In genomic region chr7:148026713-148027112, GRCh38 we compare ENCODE assay signal across 24 cellular contexts.
"Had no signal": no experiment of that assay in that cellular context is flagged by ENCODE, and none has a peak within 500 bp of the region (broad histone marks: within the 10 kb centered on the region; RNA-seq: fewer than 3 reads in every experiment).

No MANE protein-coding gene starts in this region.

- H3K27ac Mint-ChIP-seq: T-cell had no signal

- H3K9me3 ChIP-seq: MG63, SK-N-SH had no signal

- H3K36me3 ChIP-seq: MG63 had no signal

- H3K27me3 Mint-ChIP-seq: T-cell had no signal

- H3K9ac ChIP-seq: SK-N-SH had no signal

- DNase-seq: Karpas-422; KBM-7; MG63; NCI-H1092; NCI-H1105 treated with DMSO at 0.1 percent for 48 hours; NCI-H1417 treated with DMSO at 0.1 percent for 48 hours; NCI-H146; NCI-H1694 treated with DMSO at 0.1 percent for 48 hours; NCI-H1930; NCI-H2081; NCI-H2107; NCI-H2227 treated with DMSO at 0.1 percent for 48 hours; NCI-H510A; NCI-H524 treated with DMSO at 0.1 percent for 48 hours; NCI-H69; NCI-H774; NK-92 treated with Interleukin-12 subunit alpha and Interleukin-12 subunit beta, amount 100 ng/mL, for 24 hours; PC-3; SHP77; SK-N-SH; SW 1271; T-cell had no signal

- ATAC-seq: Panc1, PC-3, T-cell had no signal

- H3K9me3 Mint-ChIP-seq: T-cell had no signal

- H3K36me3 Mint-ChIP-seq: T-cell had no signal

- H3K4me3 Mint-ChIP-seq: T-cell had no signal

- H3K4me3 ChIP-seq: MG63 had no signal

- H3K27ac ChIP-seq: RWPE1 had no signal

- H3K4me1 Mint-ChIP-seq: T-cell had no signal

- H3K4me2 ChIP-seq: SK-N-SH had no signal

- H3K9me2 ChIP-seq: SK-N-SH had no signal

- H3K27me3 ChIP-seq: MG63 had no signal
